16 cellular contexts compared by ENCODE assay signal in the genomic region with DNA sequence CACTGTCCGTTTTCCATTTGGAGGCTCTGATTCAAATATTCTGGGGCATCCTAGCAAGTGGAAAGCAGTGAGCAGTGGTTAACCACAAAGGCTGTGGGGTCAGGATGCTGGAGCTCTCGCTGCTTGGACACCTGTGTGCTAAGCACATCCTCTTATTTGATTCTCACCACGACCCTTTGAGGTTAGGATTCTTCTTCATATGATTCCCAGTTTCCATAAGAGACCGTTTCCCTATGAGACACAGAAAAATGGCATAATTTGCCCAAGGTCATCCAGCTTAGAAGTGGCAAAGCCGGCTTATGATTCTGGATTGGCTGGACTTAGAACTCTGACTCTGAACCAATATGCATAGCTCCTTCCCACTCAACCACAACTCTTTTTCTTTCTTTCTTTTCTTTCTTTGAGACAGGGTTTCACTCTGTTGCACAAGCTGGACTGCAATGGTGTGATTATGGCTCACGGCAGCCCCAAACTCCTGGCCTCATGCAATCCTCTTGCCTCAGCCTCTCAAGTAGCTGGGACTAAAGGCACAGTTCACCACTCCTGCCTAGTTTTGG.
DNase-seq lines count a peak whose midpoint lies in the region; ATAC-seq lines count a peak whose summit lies in the region.
"Had no signal": no experiment of that assay in that cellular context is flagged by ENCODE, and none has a peak within 500 bp of the region (broad histone marks: within the 10 kb centered on the region; RNA-seq: fewer than 3 reads in every experiment).

No MANE protein-coding gene starts in this region.

- no peaks in the 10 kb centered on the region for H4K20me1 ChIP-seq in BLaER1

- H3K4me1 ChIP-seq in BLaER1 (peaks cover 69% of the 10 kb centered on the region), HAP-1 (no peaks in the 10 kb centered on the region)
- H3K4me1 ChIP-seq: lower lobe of right lung had no signal

- peak overlapping the region; percentile 87 for H3K4me2 ChIP-seq in BLaER1
- H3K4me2 ChIP-seq: PC-9 had no signal

- in situ Hi-C loops in HAP-1 (cut with MboI; ENCODE audit: low sequenced_read_pairs) = no loop called here

- H3K4me3 ChIP-seq in BLaER1 = no peak overlapping the region
- no peak overlapping the region for H3K4me3 ChIP-seq in HAP-1
- H3K4me3 ChIP-seq: gastroesophageal sphincter, lower lobe of right lung, PC-9 had no signal

- DNase-seq in MV-4-11 (lab: John Stamatoyannopoulos, UW) (peak; percentile 7), caudate nucleus (lab: John Stamatoyannopoulos, UW) (no peak), myocyte (ENCODE audit: low read depth) (peak; percentile 82), HAP-1 (ENCODE audit: low spot score in 2 of 2) (no peak), COLO829 (ENCODE audit: low spot score) (no peak), GDM1 (lab: John Stamatoyannopoulos, UW) (no peak)
- DNase-seq: activated CD4-positive, alpha-beta T cell treated with anti-CD3 and anti-CD28 coated beads, Interleukin-2, amount 50 U/mL, for 4 hours; activated T-cell treated with anti-CD3 and anti-CD28 coated beads, Interleukin-2, amount 50 U/mL, for 4 hours; endodermal cell; lower lobe of right lung; NCI-H1694 treated with DMSO at 0.1 percent for 48 hours; PC-9 had no signal

- H3K27ac ChIP-seq in BLaER1 (no peak overlapping the region), caudate nucleus (ENCODE audit: low read depth, low read length) (peak overlapping the region; percentile 79)
- H3K27ac ChIP-seq: gastroesophageal sphincter, lower lobe of right lung, PC-9 had no signal

- H3K36me3 ChIP-seq in BLaER1 (no peaks in the 10 kb centered on the region), HAP-1 (replicated peaks) (no peaks in the 10 kb centered on the region)
- H3K36me3 ChIP-seq: lower lobe of right lung had no signal

- no peak overlapping the region for H3K9ac ChIP-seq in BLaER1

- no peak for ATAC-seq in HG02884 (IDR thresholded peaks at IDR 0.05; ENCODE audit: unreplicated experiment)
- ATAC-seq: activated T-cell treated with anti-CD3 and anti-CD28 coated beads, Interleukin-2, amount 50 U/mL, for 4 hours; gastroesophageal sphincter; HCT116; lower lobe of right lung had no signal

- H3K27me3 ChIP-seq in BLaER1 = no peaks in the 10 kb centered on the region
- H3K27me3 ChIP-seq in HAP-1 (ENCODE audit: low read depth) = no peaks in the 10 kb centered on the region
- H3K27me3 ChIP-seq: gastroesophageal sphincter had no signal

- H3K9me3 ChIP-seq in BLaER1 (no peaks in the 10 kb centered on the region), HAP-1 (no peaks in the 10 kb centered on the region)
- H3K9me3 ChIP-seq: gastroesophageal sphincter, lower lobe of right lung had no signal

Comparison
In these comparisons a context has a peak if more than half of its experiments do, and no peak if none do; other contexts are left out.
1. DNase-seq: peak in MV-4-11 (single experiment) and myocyte (single experiment); none in caudate nucleus (0 of 61), HAP-1 (0 of 2), COLO829 (single experiment) and GDM1 (single experiment).